Comparison of ENCODE assay signal across 9 cellular contexts in the genomic region with DNA sequence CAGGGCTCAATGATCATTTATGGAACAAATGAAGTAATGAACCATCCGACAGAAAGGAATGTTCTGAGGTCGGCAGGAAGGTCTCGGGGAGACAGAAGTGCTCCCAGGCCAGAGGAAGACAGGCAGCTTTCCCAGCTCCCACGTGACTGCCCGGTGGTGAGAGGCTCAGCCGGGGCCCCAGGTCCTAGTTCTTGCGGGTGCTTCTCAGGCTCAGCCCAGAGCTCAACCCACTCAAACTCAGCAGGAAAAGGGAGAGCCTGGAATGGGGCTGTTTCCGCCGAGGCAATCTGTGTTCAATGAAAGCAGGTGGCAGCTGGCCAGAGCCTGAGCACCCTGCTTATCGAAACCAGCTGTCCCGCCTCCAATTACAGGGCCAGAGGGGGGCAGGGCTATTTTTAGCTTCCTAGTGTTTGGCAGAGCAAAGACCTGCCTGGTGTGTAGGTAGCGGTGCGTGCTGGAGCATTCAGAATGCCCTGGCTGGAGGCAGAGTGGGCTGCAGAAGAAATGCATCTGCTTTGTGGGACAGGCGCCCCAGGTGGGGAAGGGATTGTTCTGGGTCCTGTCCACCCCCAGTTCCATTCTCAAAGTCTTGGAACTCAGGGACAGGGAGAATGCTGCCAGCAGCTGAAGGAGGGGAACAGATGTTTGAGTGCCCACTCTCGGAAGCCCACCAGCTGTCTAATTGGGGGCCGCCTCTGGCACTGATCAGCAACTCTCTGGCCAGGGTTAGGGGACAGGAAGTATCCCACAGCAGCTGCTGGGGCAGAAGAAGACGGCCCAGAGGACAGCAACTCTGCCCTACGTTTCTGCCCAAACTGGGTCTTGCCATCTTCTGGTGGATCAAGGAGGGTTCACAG.
DNase-seq lines count a peak whose midpoint lies in the region; ATAC-seq and TF ChIP-seq lines count a peak whose summit lies in the region.
"Had no signal": no experiment of that assay in that cellular context is flagged by ENCODE, and none has a peak within 500 bp of the region (broad histone marks: within the 10 kb centered on the region; RNA-seq: fewer than 3 reads in every experiment).

No MANE protein-coding gene starts in this region.

- H3K27me3 ChIP-seq in KMS-11 (ENCODE audit: insufficient read depth, low read depth): no peaks in the 10 kb centered on the region
- no peaks in the 10 kb centered on the region for H3K27me3 ChIP-seq in neutrophil

- no peaks in the 10 kb centered on the region for H3K79me2 ChIP-seq in KMS-11 (ENCODE audit: insufficient read depth, low read depth)

- no peaks in the 10 kb centered on the region for H3K9me3 ChIP-seq in neutrophil
- H3K9me3 ChIP-seq: A549 had no signal

- H3K4me3 ChIP-seq in KMS-11 (IDR thresholded peaks at IDR 0.05; ENCODE audit: insufficient read depth, low read depth, low read length) (no peak overlapping the region), neutrophil (ENCODE audit: low read depth in 1 of 2, low read length in 1 of 2) (no peak overlapping the region)
- H3K4me3 ChIP-seq: A549 had no signal

- peaks cover 17% of the 10 kb centered on the region for H3K4me1 ChIP-seq in KMS-11 (ENCODE audit: low read depth, poor library complexity, severe bottlenecking)
- peaks cover 3 to 8% of the 10 kb centered on the region in 2 experiments for H3K4me1 ChIP-seq in neutrophil (ENCODE audit: control insufficient read depth in 1 of 2, insufficient read depth in 1 of 2, low read depth in 1 of 2, low read length in 1 of 2)

- H3K36me3 ChIP-seq in KMS-11 (ENCODE audit: insufficient read depth) (no peaks in the 10 kb centered on the region), neutrophil (peaks cover 100% of the 10 kb centered on the region)

- TF ChIP-seq CTCF in KMS-11 (conservative IDR thresholded peaks at IDR 0.05; ENCODE audit: low read depth, low read length) (no peak), neutrophil (IDR thresholded peaks at IDR 0.05) (no peak)

- no peaks in the 10 kb centered on the region for H4K20me1 ChIP-seq in KMS-11 (ENCODE audit: insufficient read depth)

- H3K27ac ChIP-seq in KMS-11 (no peak overlapping the region), neutrophil (peak overlapping the region; percentile 35)
- H3K27ac ChIP-seq: A549 had no signal

- peak overlapping the region; percentile 62; the same call in 1 of the 2 replicates for H2AFZ ChIP-seq in KMS-11 (ENCODE audit: low read depth)

- H3K9ac ChIP-seq in KMS-11: peak overlapping the region; percentile 10; the same call in 1 of the 2 replicates

- DNase-seq in A172 (ENCODE audit: low spot score) (peak; percentile 61), fibroblast of the conjunctiva (ENCODE audit: low read depth) (peak; percentile 96)

- ATAC-seq in SK-N-SH treated with all-trans-retinoic acid at 6 μM for 48 hours (peak; percentile 95), GM18519 (IDR thresholded peaks at IDR 0.05; ENCODE audit: low FRiP score, unreplicated experiment) (no peak), HG03280 (IDR thresholded peaks at IDR 0.05; ENCODE audit: unreplicated experiment) (no peak), GM19324 (IDR thresholded peaks at IDR 0.05; ENCODE audit: low FRiP score, unreplicated experiment) (no peak)
- ATAC-seq: A549 had no signal

- peak overlapping the region; percentile 69 for H3K4me2 ChIP-seq in KMS-11
- H3K4me2 ChIP-seq: A549 had no signal

TF ChIP-seq in SK-N-SH treated with all-trans-retinoic acid at 6 μM for 48 hours, 23 proteins besides CTCF, POLR2A, EP300 and RAD21:
- no peak for TF ChIP-seq ZNF8 (CRISPR knock-in tag; IDR thresholded peaks at IDR 0.05)
- 0 out of 2 replicates have a peak, but pooled peaks have one; percentile 9 for TF ChIP-seq ISL1 (CRISPR knock-in tag; IDR thresholded peaks at IDR 0.05)
- peak; percentile 97 for TF ChIP-seq TCF4 (CRISPR knock-in tag; IDR thresholded peaks at IDR 0.05; ENCODE audit: borderline replicate concordance)
- TF ChIP-seq, protein P1, sequence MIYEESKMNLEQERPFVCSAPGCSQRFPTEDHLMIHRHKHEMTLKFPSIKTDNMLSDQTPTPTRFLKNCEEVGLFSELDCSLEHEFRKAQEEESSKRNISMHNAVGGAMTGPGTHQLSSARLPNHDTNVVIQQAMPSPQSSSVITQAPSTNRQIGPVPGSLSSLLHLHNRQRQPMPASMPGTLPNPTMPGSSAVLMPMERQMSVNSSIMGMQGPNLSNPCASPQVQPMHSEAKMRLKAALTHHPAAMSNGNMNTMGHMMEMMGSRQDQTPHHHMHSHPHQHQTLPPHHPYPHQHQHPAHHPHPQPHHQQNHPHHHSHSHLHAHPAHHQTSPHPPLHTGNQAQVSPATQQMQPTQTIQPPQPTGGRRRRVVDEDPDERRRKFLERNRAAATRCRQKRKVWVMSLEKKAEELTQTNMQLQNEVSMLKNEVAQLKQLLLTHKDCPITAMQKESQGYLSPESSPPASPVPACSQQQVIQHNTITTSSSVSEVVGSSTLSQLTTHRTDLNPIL (CRISPR knock-in tag; IDR thresholded peaks at IDR 0.05; ENCODE audit: low read depth): no peak
- no peak for TF ChIP-seq PPARA (CRISPR knock-in tag; IDR thresholded peaks at IDR 0.05; ENCODE audit: borderline replicate concordance)
- TF ChIP-seq CSDC2 (CRISPR knock-in tag; IDR thresholded peaks at IDR 0.05): no peak
- TF ChIP-seq, protein P2, sequence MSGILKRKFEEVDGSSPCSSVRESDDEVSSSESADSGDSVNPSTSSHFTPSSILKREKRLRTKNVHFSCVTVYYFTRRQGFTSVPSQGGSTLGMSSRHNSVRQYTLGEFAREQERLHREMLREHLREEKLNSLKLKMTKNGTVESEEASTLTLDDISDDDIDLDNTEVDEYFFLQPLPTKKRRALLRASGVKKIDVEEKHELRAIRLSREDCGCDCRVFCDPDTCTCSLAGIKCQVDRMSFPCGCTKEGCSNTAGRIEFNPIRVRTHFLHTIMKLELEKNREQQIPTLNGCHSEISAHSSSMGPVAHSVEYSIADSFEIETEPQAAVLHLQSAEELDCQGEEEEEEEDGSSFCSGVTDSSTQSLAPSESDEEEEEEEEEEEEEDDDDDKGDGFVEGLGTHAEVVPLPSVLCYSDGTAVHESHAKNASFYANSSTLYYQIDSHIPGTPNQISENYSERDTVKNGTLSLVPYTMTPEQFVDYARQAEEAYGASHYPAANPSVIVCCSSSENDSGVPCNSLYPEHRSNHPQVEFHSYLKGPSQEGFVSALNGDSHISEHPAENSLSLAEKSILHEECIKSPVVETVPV (CRISPR knock-in tag; IDR thresholded peaks at IDR 0.05): 0 out of 2 replicates have a peak, but pooled peaks have one; percentile 35
- TF ChIP-seq, protein P3, sequence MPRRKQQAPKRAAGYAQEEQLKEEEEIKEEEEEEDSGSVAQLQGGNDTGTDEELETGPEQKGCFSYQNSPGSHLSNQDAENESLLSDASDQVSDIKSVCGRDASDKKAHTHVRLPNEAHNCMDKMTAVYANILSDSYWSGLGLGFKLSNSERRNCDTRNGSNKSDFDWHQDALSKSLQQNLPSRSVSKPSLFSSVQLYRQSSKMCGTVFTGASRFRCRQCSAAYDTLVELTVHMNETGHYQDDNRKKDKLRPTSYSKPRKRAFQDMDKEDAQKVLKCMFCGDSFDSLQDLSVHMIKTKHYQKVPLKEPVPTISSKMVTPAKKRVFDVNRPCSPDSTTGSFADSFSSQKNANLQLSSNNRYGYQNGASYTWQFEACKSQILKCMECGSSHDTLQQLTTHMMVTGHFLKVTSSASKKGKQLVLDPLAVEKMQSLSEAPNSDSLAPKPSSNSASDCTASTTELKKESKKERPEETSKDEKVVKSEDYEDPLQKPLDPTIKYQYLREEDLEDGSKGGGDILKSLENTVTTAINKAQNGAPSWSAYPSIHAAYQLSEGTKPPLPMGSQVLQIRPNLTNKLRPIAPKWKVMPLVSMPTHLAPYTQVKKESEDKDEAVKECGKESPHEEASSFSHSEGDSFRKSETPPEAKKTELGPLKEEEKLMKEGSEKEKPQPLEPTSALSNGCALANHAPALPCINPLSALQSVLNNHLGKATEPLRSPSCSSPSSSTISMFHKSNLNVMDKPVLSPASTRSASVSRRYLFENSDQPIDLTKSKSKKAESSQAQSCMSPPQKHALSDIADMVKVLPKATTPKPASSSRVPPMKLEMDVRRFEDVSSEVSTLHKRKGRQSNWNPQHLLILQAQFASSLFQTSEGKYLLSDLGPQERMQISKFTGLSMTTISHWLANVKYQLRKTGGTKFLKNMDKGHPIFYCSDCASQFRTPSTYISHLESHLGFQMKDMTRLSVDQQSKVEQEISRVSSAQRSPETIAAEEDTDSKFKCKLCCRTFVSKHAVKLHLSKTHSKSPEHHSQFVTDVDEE (CRISPR knock-in tag; IDR thresholded peaks at IDR 0.05): peak; percentile 23; the same call in 1 of the 2 replicates
- no peak for TF ChIP-seq ZNF70 (CRISPR knock-in tag; IDR thresholded peaks at IDR 0.05)
- TF ChIP-seq SNAI2 (CRISPR knock-in tag; IDR thresholded peaks at IDR 0.05): peak; percentile 34; the same call in 1 of the 2 replicates
